ENCODE assay signal across 8 cellular contexts in the genomic region with DNA sequence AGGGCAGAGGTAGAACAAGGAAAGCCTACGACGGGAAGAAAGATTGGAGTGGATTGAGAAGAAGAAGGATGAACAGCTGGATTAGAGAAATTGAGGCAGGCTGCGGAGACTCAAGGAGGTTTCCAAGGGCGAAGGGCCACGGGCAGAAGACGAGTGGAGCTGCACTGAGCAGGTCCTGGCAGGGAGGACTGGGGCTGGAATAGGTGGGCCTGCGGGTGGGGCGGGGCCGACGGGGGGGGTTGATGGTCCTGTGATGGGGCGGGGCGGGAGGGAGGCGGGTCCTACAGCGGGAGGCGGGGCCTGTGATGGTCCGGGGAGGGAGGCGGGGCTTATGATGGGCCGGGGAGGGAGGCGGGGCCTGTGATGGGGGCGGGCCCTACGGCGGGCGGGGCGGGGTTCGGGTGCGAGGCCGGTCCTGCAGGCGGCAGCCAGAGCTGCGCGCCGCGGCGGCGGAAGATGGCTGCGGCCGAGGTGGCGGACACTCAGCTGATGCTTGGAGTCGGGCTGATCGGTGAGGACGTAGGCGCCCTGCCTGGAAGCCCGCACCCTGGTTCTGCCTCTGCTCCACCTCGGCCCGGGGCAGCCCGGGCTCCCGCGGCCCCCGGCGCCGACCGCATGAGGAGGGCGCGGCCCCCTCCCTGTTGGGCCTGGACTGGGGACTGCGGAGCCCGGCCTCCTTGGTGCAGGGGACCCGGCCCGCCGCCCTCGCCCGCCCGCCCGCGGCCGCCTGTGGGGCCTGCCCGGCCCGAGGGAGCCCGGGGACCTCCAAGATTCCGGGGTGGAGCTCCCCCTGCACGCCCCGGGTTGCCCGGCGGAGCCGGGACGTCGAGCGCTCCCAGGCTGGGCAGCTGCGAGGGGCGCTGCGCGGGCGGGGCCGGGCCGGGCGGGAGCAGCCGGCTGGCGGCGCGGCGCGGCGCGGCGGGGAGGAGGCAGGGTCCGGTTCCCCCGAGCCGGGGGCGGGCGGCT. TPM values are rescaled to one million over a fixed set of nuclear protein-coding genes. Genes with fewer than 3 reads are reported as not detected.
DNase-seq lines count a peak whose midpoint lies in the region; ATAC-seq and TF ChIP-seq lines count a peak whose summit lies in the region.

Gene DENND10 (plus strand): TSS at position 427 of the 966 bp plus-strand sequence. CDS start 30 bp downstream, at position 457.

- ATAC-seq in GM18858 (IDR thresholded peaks at IDR 0.05; ENCODE audit: unreplicated experiment) (peak; percentile 60), HG03066 (IDR thresholded peaks at IDR 0.05; ENCODE audit: low read depth, unreplicated experiment) (peak; percentile 80)

- peak; percentile 98 for DNase-seq in AG08396 (ENCODE audit: low spot score)
- DNase-seq in NCI-H82 (lab: John Stamatoyannopoulos, UW), result peak; percentile 84
- DNase-seq in activated T-cell treated with anti-CD3 and anti-CD28 coated beads for 48 hours (ENCODE audit: low read depth), result peak; percentile 76
- no peak for DNase-seq in epithelial cell of proximal tubule (ENCODE audit: low read depth)
- DNase-seq in mucosa of gallbladder (ENCODE audit: low spot score), result peak; percentile 78
- peak; percentile 63 to 65 for DNase-seq in stimulated activated CD8-positive, alpha-beta memory T cell treated with anti-CD3 and anti-CD28 coated beads, Interleukin-4, amount 100 ng/mL, for 1 hour (ENCODE audit: low read depth in 2 of 2, low spot score in 1 of 2)

- peak within 1 kb of the TSS; percentile 88 for H3K4me3 ChIP-seq in epithelial cell of proximal tubule (ENCODE audit: low read depth, low read length)

- TF ChIP-seq CTCF in epithelial cell of proximal tubule (conservative IDR thresholded peaks at IDR 0.05; ENCODE audit: low read depth, low read length), result no peak

RNA-seq across cellular contexts. Expression of gene DENND10, which starts in this region (rescaled TPM):
- total RNA-seq in epithelial cell of proximal tubule, result 41.5 and 41.8 TPM in 2 replicates
- total RNA-seq in mucosa of gallbladder, result 30.0 TPM
